ENCODE assay signal across 36 cellular contexts in genomic region chr10:101393378-101393777, GRCh38.
"Had no signal": no experiment of that assay in that cellular context is flagged by ENCODE, and none has a peak within 500 bp of the region (broad histone marks: within the 10 kb centered on the region; RNA-seq: fewer than 3 reads in every experiment).

No MANE protein-coding gene starts in this region.

- H3K36me3 Mint-ChIP-seq: activated CD4-positive, alpha-beta memory T cell treated with anti-CD3 and anti-CD28 coated beads for 36 hours had no signal

- H3K9me3 ChIP-seq: adrenal gland, body of pancreas, breast epithelium had no signal

- H3K36me3 ChIP-seq: adrenal gland, brain microvascular endothelial cell, breast epithelium had no signal

- H3K27me3 ChIP-seq: adrenal gland, body of pancreas, brain microvascular endothelial cell, breast epithelium had no signal

- H3K4me3 Mint-ChIP-seq: activated B cell treated with CpG ODN at 0.5 μM for 24 hours; activated CD4-positive, alpha-beta memory T cell treated with anti-CD3 and anti-CD28 coated beads for 36 hours; activated CD4-positive, alpha-beta T cell treated with anti-CD3 and anti-CD28 coated beads, Interleukin-2, amount 10 ng/mL, durations not matched to agents 24 days and 14 days; activated CD8-positive, alpha-beta T cell treated with anti-CD3 and anti-CD28 coated beads for 36 hours; activated naive CD4-positive, alpha-beta T cell treated with anti-CD3 and anti-CD28 coated beads for 36 hours; activated naive CD8-positive, alpha-beta T cell treated with anti-CD3 and anti-CD28 coated beads for 36 hours; activated T-cell treated with anti-CD3 and anti-CD28 coated beads, Interleukin-2, amount 50 U/mL, for 4 hours; activated T-cell treated with anti-CD3 and anti-CD28 coated beads, Interleukin-2, amount 50 U/mL, for 72 hours; activated T-helper 1 cell treated with anti-CD3 and anti-CD28 coated beads, Interleukin-12 subunit alpha, Interleukin-12 subunit beta, Interleukin-2, Interleukin-4 antibody, amounts not matched to agents 30 ng/mL and 10 ng/mL and 1 ng/mL, durations not matched to agents 14 hours and 24 hours and 36 hours; activated T-helper 17 cell treated with anti-CD3 and anti-CD28 coated beads, Interleukin-2, amount 50 U/mL, for 72 hours; central memory CD8-positive, alpha-beta T cell; T-cell; T-helper 2 cell treated with Interferon-gamma antibody and Interleukin-4, amounts not matched to agents 5 μg/mL and 100 μg/mL, for 36 hours had no signal

- H3K9me3 Mint-ChIP-seq: activated B cell treated with CpG ODN at 0.5 μM for 24 hours; activated CD4-positive, alpha-beta memory T cell treated with anti-CD3 and anti-CD28 coated beads for 36 hours; activated CD4-positive, alpha-beta T cell treated with anti-CD3 and anti-CD28 coated beads, Interleukin-2, amount 10 ng/mL, durations not matched to agents 24 days and 14 days; activated CD8-positive, alpha-beta T cell treated with anti-CD3 and anti-CD28 coated beads for 36 hours; activated naive CD4-positive, alpha-beta T cell treated with anti-CD3 and anti-CD28 coated beads for 36 hours; activated naive CD4-positive, alpha-beta T cell treated with anti-CD3 and anti-CD28 coated beads, Interleukin-2, amount 50 U/mL, for 72 hours; activated naive CD8-positive, alpha-beta T cell treated with anti-CD3 and anti-CD28 coated beads for 36 hours; activated T-cell treated with anti-CD3 and anti-CD28 coated beads, Interleukin-2, amount 50 U/mL, for 4 hours; activated T-cell treated with anti-CD3 and anti-CD28 coated beads, Interleukin-2, amount 50 U/mL, for 72 hours; activated T-helper 1 cell treated with anti-CD3 and anti-CD28 coated beads, Interleukin-12 subunit alpha, Interleukin-12 subunit beta, Interleukin-2, Interleukin-4 antibody, amounts not matched to agents 30 ng/mL and 10 ng/mL and 1 ng/mL, durations not matched to agents 14 hours and 24 hours and 36 hours; activated T-helper 17 cell treated with anti-CD3 and anti-CD28 coated beads, Interleukin-2, amount 50 U/mL, for 72 hours; central memory CD8-positive, alpha-beta T cell; T-cell; T-helper 2 cell treated with Interferon-gamma antibody and Interleukin-4, amounts not matched to agents 5 μg/mL and 100 μg/mL, for 36 hours had no signal

- H3K27ac Mint-ChIP-seq: activated B cell treated with CpG ODN at 0.5 μM for 24 hours; activated CD4-positive, alpha-beta memory T cell treated with anti-CD3 and anti-CD28 coated beads for 36 hours; activated CD4-positive, alpha-beta T cell treated with anti-CD3 and anti-CD28 coated beads, Interleukin-2, amount 10 ng/mL, durations not matched to agents 24 days and 14 days; activated CD8-positive, alpha-beta T cell treated with anti-CD3 and anti-CD28 coated beads for 36 hours; activated naive CD4-positive, alpha-beta T cell treated with anti-CD3 and anti-CD28 coated beads for 36 hours; activated naive CD4-positive, alpha-beta T cell treated with anti-CD3 and anti-CD28 coated beads, Interleukin-2, amount 50 U/mL, for 72 hours; activated naive CD8-positive, alpha-beta T cell treated with anti-CD3 and anti-CD28 coated beads for 36 hours; activated T-cell treated with anti-CD3 and anti-CD28 coated beads, Interleukin-2, amount 50 U/mL, for 72 hours; activated T-helper 1 cell treated with anti-CD3 and anti-CD28 coated beads, Interleukin-12 subunit alpha, Interleukin-12 subunit beta, Interleukin-2, Interleukin-4 antibody, amounts not matched to agents 30 ng/mL and 10 ng/mL and 1 ng/mL, durations not matched to agents 14 hours and 24 hours and 36 hours; activated T-helper 17 cell treated with anti-CD3 and anti-CD28 coated beads, Interleukin-2, amount 50 U/mL, for 72 hours; T-cell; T-helper 2 cell treated with Interferon-gamma antibody and Interleukin-4, amounts not matched to agents 5 μg/mL and 100 μg/mL, for 36 hours had no signal

- ATAC-seq: activated CD8-positive, alpha-beta T cell treated with anti-CD3 and anti-CD28 coated beads for 36 hours; activated naive CD4-positive, alpha-beta T cell treated with anti-CD3 and anti-CD28 coated beads, Interleukin-2, amount 50 U/mL, for 72 hours; activated T-cell treated with anti-CD3 and anti-CD28 coated beads, Interleukin-2, amount 50 U/mL, for 4 hours; activated T-cell treated with anti-CD3 and anti-CD28 coated beads, Interleukin-2, amount 50 U/mL, for 72 hours; activated T-helper 17 cell treated with anti-CD3 and anti-CD28 coated beads, Interleukin-2, amount 50 U/mL, for 72 hours; body of pancreas; T-cell had no signal

- H3K4me1 ChIP-seq: body of pancreas, breast epithelium had no signal

- H3K27me3 Mint-ChIP-seq: activated B cell treated with CpG ODN at 0.5 μM for 24 hours; activated CD4-positive, alpha-beta memory T cell treated with anti-CD3 and anti-CD28 coated beads for 36 hours; activated CD4-positive, alpha-beta T cell treated with anti-CD3 and anti-CD28 coated beads, Interleukin-2, amount 10 ng/mL, durations not matched to agents 24 days and 14 days; activated CD8-positive, alpha-beta T cell treated with anti-CD3 and anti-CD28 coated beads for 36 hours; activated naive CD8-positive, alpha-beta T cell treated with anti-CD3 and anti-CD28 coated beads for 36 hours; activated T-helper 17 cell treated with anti-CD3 and anti-CD28 coated beads, Interleukin-2, amount 50 U/mL, for 72 hours; central memory CD8-positive, alpha-beta T cell; T-cell had no signal

- H3K27ac ChIP-seq: adrenal gland, body of pancreas, brain microvascular endothelial cell, breast epithelium, VCaP had no signal

- H3K4me3 ChIP-seq: adrenal gland, body of pancreas, breast epithelium had no signal

- DNase-seq: activated B cell treated with CpG ODN at 0.5 μM for 24 hours; activated CD4-positive, alpha-beta memory T cell treated with anti-CD3 and anti-CD28 coated beads for 36 hours; activated CD4-positive, alpha-beta T cell treated with anti-CD3 and anti-CD28 coated beads for 4 hours; activated CD4-positive, alpha-beta T cell treated with anti-CD3 and anti-CD28 coated beads, Interleukin-2, amount 10 ng/mL, durations not matched to agents 24 days and 14 days; activated CD4-positive, alpha-beta T cell treated with anti-CD3 and anti-CD28 coated beads, Interleukin-2, amount 50 U/mL, for 1 hour; activated CD4-positive, alpha-beta T cell treated with anti-CD3 and anti-CD28 coated beads, Interleukin-2, amount 50 U/mL, for 4 hours; activated CD4-positive, CD25-positive, alpha-beta regulatory T cell treated with anti-CD3 and anti-CD28 coated beads, Interleukin-2, amount 50 U/mL, for 72 hours; activated CD8-positive, alpha-beta memory T cell treated with anti-CD3 and anti-CD28 coated beads, Interleukin-2, amount 50 U/mL, for 4 hours; activated CD8-positive, alpha-beta T cell treated with anti-CD3 and anti-CD28 coated beads for 36 hours; activated effector memory CD4-positive, alpha-beta T cell treated with anti-CD3 and anti-CD28 coated beads, Interleukin-2, amount 50 U/mL, for 16 hours; activated gamma-delta T cell treated with Interleukin-2 at 50 U/mL for 16 hours; activated naive CD4-positive, alpha-beta T cell; activated naive CD4-positive, alpha-beta T cell treated with anti-CD3 and anti-CD28 coated beads for 36 hours; activated naive CD4-positive, alpha-beta T cell treated with anti-CD3 and anti-CD28 coated beads, Interleukin-2, amount 50 U/mL, for 16 hours; activated naive CD8-positive, alpha-beta T cell treated with anti-CD3 and anti-CD28 coated beads for 36 hours; activated T-cell treated with anti-CD3 and anti-CD28 coated beads for 4 hours; activated T-cell treated with anti-CD3 and anti-CD28 coated beads, Interleukin-2, amount 50 U/mL, for 1 hour; activated T-cell treated with anti-CD3 and anti-CD28 coated beads, Interleukin-2, amount 50 U/mL, for 4 hours; activated T-cell treated with anti-CD3 and anti-CD28 coated beads, Interleukin-2, amount 50 U/mL, for 72 hours; adrenal gland; amniotic stem cell; aorta; body of pancreas; brain microvascular endothelial cell; caudate nucleus; cerebellar nuclear complex; T-cell; T-helper 2 cell; T-helper 9 cell had no signal
